31 cellular contexts compared by ENCODE assay signal in the genomic region with DNA sequence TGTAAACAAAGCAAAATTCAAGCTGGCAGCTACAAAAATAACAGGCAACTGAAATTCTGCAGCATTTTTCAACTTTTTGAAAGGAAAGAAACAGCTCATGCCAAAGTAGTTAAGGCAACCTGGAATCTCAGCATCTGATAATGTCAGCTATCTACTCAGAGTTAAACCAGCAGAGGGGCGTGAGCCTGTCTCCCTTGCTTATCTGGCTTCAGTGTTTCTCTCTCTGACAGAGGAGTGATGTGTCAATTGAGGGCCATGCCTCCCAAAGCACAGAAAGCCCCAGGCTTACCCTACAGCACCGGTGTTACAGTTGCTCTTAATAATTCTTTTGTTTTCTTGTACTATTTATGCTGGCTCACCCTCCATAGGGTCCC. TPM values are rescaled to one million over a fixed set of nuclear protein-coding genes. Genes with fewer than 3 reads are reported as not detected.
DNase-seq lines count a peak whose midpoint lies in the region; ATAC-seq, FAIRE-seq and TF ChIP-seq lines count a peak whose summit lies in the region.
"Had no signal": no experiment of that assay in that cellular context is flagged by ENCODE, and none has a peak within 500 bp of the region (broad histone marks: within the 10 kb centered on the region; RNA-seq: fewer than 3 reads in every experiment).

No MANE protein-coding gene starts in this region.

- H3K36me3 ChIP-seq in IMR-90 (ENCODE audit: control insufficient read depth, insufficient read depth, low read length) (no peaks in the 10 kb centered on the region), mesendoderm (ENCODE audit: control insufficient read depth, insufficient read depth, low read length) (no peaks in the 10 kb centered on the region), H7 (replicated peaks; ENCODE audit: control insufficient read depth, insufficient read depth, low read length) (no peaks in the 10 kb centered on the region)
- H3K36me3 ChIP-seq: esophagus squamous epithelium, tibial nerve had no signal

- DNase-seq in A549 (ENCODE audit: low read depth in 1 of 2, low spot score in 1 of 2) = no peak
- no peak for DNase-seq in IMR-90
- peak; percentile 50 for DNase-seq in amniotic epithelial cell (ENCODE audit: low read depth)
- peak; percentile 80 for DNase-seq in mesendoderm
- no peak for DNase-seq in effector CD8-positive, alpha-beta T cell (lab: John Stamatoyannopoulos, UW)
- DNase-seq in H7 = no peak
- no peak for DNase-seq in GM12892 (ENCODE audit: insufficient read length)
- DNase-seq in GM10266 (ENCODE audit: extremely low spot score) = no peak
- DNase-seq: activated CD4-positive, alpha-beta T cell treated with anti-CD3 and anti-CD28 coated beads, Interleukin-2, amount 50 U/mL, for 1 hour; activated naive CD4-positive, alpha-beta T cell treated with Interleukin-2 at 50 U/mL for 16 hours; amniotic stem cell; C1 segment of cervical spinal cord; COR-L47; DMS79; effector memory CD8-positive, alpha-beta T cell; esophagus squamous epithelium; GF-D8; immature natural killer cell; naive thymus-derived CD4-positive, alpha-beta T cell; NCI-H1105 treated with DMSO at 0.1 percent for 48 hours; NCI-H2029; NCI-H526 treated with DMSO at 0.1 percent for 48 hours; Right ventricle myocardium superior; stimulated activated CD4-positive, alpha-beta T cell treated with anti-CD3 and anti-CD28 coated beads, Interleukin-2, amount 100 ng/mL, for 24 hours had no signal

- peak overlapping the region; percentile 82; the same call in 1 of the 2 replicates for H3K23ac ChIP-seq in IMR-90 (ENCODE audit: low read depth, low read length)
- no peak overlapping the region for H3K23ac ChIP-seq in mesendoderm (ENCODE audit: low read length)

- intact Hi-C loops in IMR-90 (cut with micrococcal nuclease) = no loop called here

- POLR2A ChIA-PET in A549 (lab: Yijun Ruan, JAX) = no interaction called here
- POLR2A ChIA-PET in IMR-90 (lab: Charles Lee; ENCODE audit: unreplicated experiment) = interaction anchor here (0.6 kb wide), 1 partner anchor 598 kb away, joined by 3 read pairs; no protein-coding TSS in a partner anchor

- TF ChIP-seq RAD21 in A549 (conservative IDR thresholded peaks at IDR 0.05 in 1 of 2, IDR thresholded peaks at IDR 0.05 in 1 of 2) = no peak
- TF ChIP-seq RAD21 in IMR-90 (IDR thresholded peaks at IDR 0.05; ENCODE audit: low read length) = no peak

- H2AK9ac ChIP-seq in IMR-90 (replicated peaks; ENCODE audit: low read depth, low read length, poor library complexity) = no peak overlapping the region

- H3K79me1 ChIP-seq in IMR-90 (ENCODE audit: low read depth in 1 of 2, low read length in 2 of 2) (no peaks in the 10 kb centered on the region), mesendoderm (ENCODE audit: low read length) (no peaks in the 10 kb centered on the region)

- H3K4me3 ChIP-seq in A549 = no peak overlapping the region
- H3K4me3 ChIP-seq in IMR-90 (ENCODE audit: insufficient read depth, low read depth, low read length) = no peak overlapping the region
- H3K4me3 ChIP-seq in mesendoderm (ENCODE audit: low read length) = no peak overlapping the region
- no peak overlapping the region for H3K4me3 ChIP-seq in H7 (ENCODE audit: insufficient read depth, low read depth, low read length)
- H3K4me3 ChIP-seq: coronary artery, esophagus squamous epithelium, tibial nerve had no signal

- in situ Hi-C loops in IMR-90 (cut with MboI; ENCODE audit: low sequenced_read_pairs) = no loop called here

- no peak overlapping the region for H4K5ac ChIP-seq in IMR-90 (ENCODE audit: low read depth, low read length)
- no peak overlapping the region for H4K5ac ChIP-seq in mesendoderm (ENCODE audit: low read length)

- H3K14ac ChIP-seq in IMR-90 (replicated peaks; ENCODE audit: low read depth, low read length) = 0 out of 2 replicates have a peak overlapping the region, but pooled peaks have one; percentile 34

- no peak for TF ChIP-seq EP300 in A549 (IDR thresholded peaks at IDR 0.05)

- H3K4me2 ChIP-seq in A549 (no peak overlapping the region), IMR-90 (ENCODE audit: low read depth, low read length) (no peak overlapping the region; the same call in 1 of the 2 replicates), mesendoderm (ENCODE audit: low read length) (no peak overlapping the region)

- H3K9me3 ChIP-seq in A549 (peaks cover 25% of the 10 kb centered on the region), IMR-90 (ENCODE audit: control insufficient read depth, insufficient read depth, low read length) (peaks cover 9% of the 10 kb centered on the region)

- H3K4me1 ChIP-seq in A549 (peaks cover 44% of the 10 kb centered on the region), IMR-90 (ENCODE audit: control insufficient read depth, insufficient read depth, low read length) (peaks cover 12% of the 10 kb centered on the region), mesendoderm (ENCODE audit: control insufficient read depth, low read depth, low read length) (no peaks in the 10 kb centered on the region)
- H3K4me1 ChIP-seq: esophagus squamous epithelium had no signal

- H3K4ac ChIP-seq in IMR-90 (ENCODE audit: low read depth, low read length) = peak overlapping the region; percentile 69; the same call in 1 of the 2 replicates
- H3K4ac ChIP-seq in mesendoderm (ENCODE audit: low read depth, low read length) = no peak overlapping the region

- H3K27me3 ChIP-seq in IMR-90 (ENCODE audit: control insufficient read depth, insufficient read depth, low read length) (no peaks in the 10 kb centered on the region), mesendoderm (ENCODE audit: insufficient read depth, low read length, poor library complexity) (no peaks in the 10 kb centered on the region), H7 (ENCODE audit: control insufficient read depth, insufficient read depth, low read length) (no peaks in the 10 kb centered on the region)
- H3K27me3 ChIP-seq: esophagus squamous epithelium, tibial nerve had no signal

- H3K79me2 ChIP-seq in mesendoderm (ENCODE audit: control insufficient read depth, insufficient read depth, low read length) = no peaks in the 10 kb centered on the region

- peak overlapping the region; percentile 16 for H2AFZ ChIP-seq in IMR-90 (replicated peaks; ENCODE audit: low read length, poor library complexity)

- peak overlapping the region; percentile 32; the same call in 1 of the 2 replicates for H2BK120ac ChIP-seq in IMR-90 (ENCODE audit: low read depth, low read length)
- no peak overlapping the region for H2BK120ac ChIP-seq in mesendoderm (ENCODE audit: low read depth, low read length)

- H3K27ac ChIP-seq in A549 = peak overlapping the region; percentile 25 to 57; a peak in 4 of 6 replicates
- no peak overlapping the region for H3K27ac ChIP-seq in IMR-90 (ENCODE audit: insufficient read depth, low read length)
- H3K27ac ChIP-seq in mesendoderm (ENCODE audit: low read depth, low read length) = no peak overlapping the region
- H3K27ac ChIP-seq: coronary artery, esophagus squamous epithelium, tibial nerve had no signal

- H3K9me1 ChIP-seq in IMR-90 (ENCODE audit: insufficient read depth, low read length) = peaks cover 3% of the 10 kb centered on the region

- peak overlapping the region; percentile 71; the same call in 1 of the 2 replicates for H2BK20ac ChIP-seq in IMR-90 (ENCODE audit: low read depth, low read length)

- no TSS peak for BruUV-seq in IMR-90 (replicated peaks; lab: Mats Ljungman, UMichigan)

- H3K9ac ChIP-seq in IMR-90 (ENCODE audit: low read depth, low read length) (no peak overlapping the region), mesendoderm (ENCODE audit: low read length) (no peak overlapping the region)

- CTCF ChIA-PET in A549 (lab: Yijun Ruan, JAX) = interaction anchor here (1.0 to 1.8 kb wide), 3 partner anchors 15 to 160 kb away, joined by 3 to 5 read pairs (median 5); no protein-coding TSS in a partner anchor
- CTCF ChIA-PET in IMR-90 (lab: Yijun Ruan, JAX) = interaction anchor here (1.0 kb wide), 2 partner anchors 18 to 44 kb away, joined by 3 to 4 read pairs; no protein-coding TSS in a partner anchor

- H4K91ac ChIP-seq in IMR-90 (ENCODE audit: insufficient read depth, low read depth, low read length) = peak overlapping the region; percentile 30; the same call in 1 of the 2 replicates

- H2AK5ac ChIP-seq in IMR-90 (ENCODE audit: low read depth, low read length) = no peak overlapping the region
- no peak overlapping the region for H2AK5ac ChIP-seq in mesendoderm (ENCODE audit: low read length)

- dilution Hi-C loops in IMR-90 (cut with HindIII; ENCODE audit: low sequenced_read_pairs, unreplicated experiment) = no loop called here

- H4K20me1 ChIP-seq in IMR-90 (ENCODE audit: insufficient read depth, low read length) = no peaks in the 10 kb centered on the region

- FAIRE-seq in A549 (lab: Jason Lieb, UNC) = no peak
- no peak for FAIRE-seq in GM12892 (lab: Jason Lieb, UNC)
- FAIRE-seq: frontal cortex, GM18507 had no signal

- H3K56ac ChIP-seq in IMR-90 (ENCODE audit: extremely low read depth, insufficient read depth, low read length) (no peak overlapping the region), mesendoderm (ENCODE audit: low read length) (no peak overlapping the region)

- peak overlapping the region; percentile 31; the same call in 1 of the 2 replicates for H3K18ac ChIP-seq in IMR-90 (ENCODE audit: low read depth, low read length)
- H3K18ac ChIP-seq in mesendoderm (ENCODE audit: low read length) = no peak overlapping the region

- no peak for TF ChIP-seq POLR2A in A549 (IDR thresholded peaks at IDR 0.05; ENCODE audit: low read length)
- TF ChIP-seq POLR2A in IMR-90 (IDR thresholded peaks at IDR 0.05; ENCODE audit: low read depth, low read length) = no peak
- no peak for TF ChIP-seq POLR2A in GM12892 (IDR thresholded peaks at IDR 0.05; ENCODE audit: low read depth, low read length)

- peak in 1 of 2 experiments; percentile 60; a peak in 3 of 6 replicates for ATAC-seq in A549
- peak; percentile 8 for ATAC-seq in IMR-90 (ENCODE audit: low read depth)
- ATAC-seq: effector memory CD8-positive, alpha-beta T cell; naive thymus-derived CD4-positive, alpha-beta T cell had no signal

- H4K8ac ChIP-seq in IMR-90 (ENCODE audit: low read depth in 2 of 2, low read length in 2 of 2) (peak overlapping the region in 1 of 2 experiments; percentile 7; a peak in 1 of 4 replicates), mesendoderm (ENCODE audit: low read depth, low read length) (no peak overlapping the region)

- H2BK15ac ChIP-seq in IMR-90 (ENCODE audit: low read depth, low read length) (0 out of 3 replicates have a peak overlapping the region, but pooled peaks have one; percentile 39), mesendoderm (replicated peaks; ENCODE audit: low read depth) (no peak overlapping the region)

- TF ChIP-seq CTCF in A549 (IDR thresholded peaks at IDR 0.05) = no peak
- TF ChIP-seq CTCF in IMR-90 (conservative IDR thresholded peaks at IDR 0.05; ENCODE audit: low read depth, low read length) = no peak
- TF ChIP-seq CTCF in GM10266 (IDR thresholded peaks at IDR 0.05; ENCODE audit: control insufficient read depth, insufficient read depth, low read depth, missing control alignments) = no peak

- 90% methylated on average over 2 of the region's 2 CpGs for WGBS in A549 (ENCODE audit: missing lambda C conversion rate)
- WGBS in IMR-90 (ENCODE audit: extremely low coverage in 2 of 2, insufficient read length in 1 of 2), 2 experiments = no CpG with 5 or more reads among the region's 2 CpGs
- no CpG with 5 or more reads among the region's 2 CpGs for WGBS in mesendoderm (ENCODE audit: extremely low coverage, insufficient coverage, low lambda C conversion rate)

- no peak overlapping the region for H2BK5ac ChIP-seq in IMR-90 (ENCODE audit: low read depth, low read length, poor library complexity, severe bottlenecking)
- H2BK5ac ChIP-seq in mesendoderm (ENCODE audit: low read length) = no peak overlapping the region

RNA-seq across cellular contexts. Expression of a gene that starts 7.2 kb away (rescaled TPM):
- polyA plus RNA-seq in A549 (2011; rRNA removed) (not detected in 2 replicates), A549 (2017; fragmentation: RNase III; extraction: RNeasy Plus Mini Kit Qiagen cat#74134 plus additional on column Dnase treatment) (not detected in 3 replicates), IMR-90 (2012; rRNA removed) (not detected in 2 replicates)
- polyA plus RNA-seq in A549 (2012; cell fraction: cytosol; rRNA removed) = not detected in 2 replicates
- polyA plus RNA-seq in A549 (2012; cell fraction: nucleus; rRNA removed) = not detected in 2 replicates
- not detected in 2 replicates for polyA minus RNA-seq in A549 (2011; rRNA and poly(A)+ RNA removed)
- total RNA-seq in IMR-90 (2012; rRNA removed) = not detected in 2 replicates
- not detected in 2 replicates for polyA plus RNA-seq in IMR-90 (2012; cell fraction: cytosol; rRNA removed)
- not detected in 2 replicates for polyA plus RNA-seq in IMR-90 (2012; cell fraction: nucleus; rRNA removed; ENCODE audit: low replicate concordance)
- not detected for polyA plus RNA-seq in mesendoderm (2013, experiment 1 of 2)
- not detected for polyA plus RNA-seq in mesendoderm (2013, experiment 2 of 2)
- not detected in 2 replicates for total RNA-seq in H7 (2014; rRNA removed; shearing (Covaris generic))
- not detected for polyA plus RNA-seq in GM12892 (2012; ENCODE audit: missing spikeins)
- total RNA-seq: esophagus squamous epithelium; frontal cortex; mesenteric fat pad; naive thymus-derived CD4-positive, alpha-beta T cell; osteoblast; renal cortical epithelial cell; Right ventricle myocardium superior; tibial nerve had no signal
- polyA plus RNA-seq: immature natural killer cell; naive thymus-derived CD4-positive, alpha-beta T cell had no signal

RNA-seq across cellular contexts. Expression of a gene that starts 40.0 kb away (rescaled TPM):
- polyA plus RNA-seq in A549 (2011; rRNA removed) = 26.6 and 27.2 TPM in 2 replicates
- polyA plus RNA-seq in A549 (2012; cell fraction: cytosol; rRNA removed) = 4.6 and 6.0 TPM in 2 replicates
- 7.7 and 16.9 TPM in 2 replicates for polyA plus RNA-seq in A549 (2012; cell fraction: nucleus; rRNA removed)
- polyA plus RNA-seq in A549 (2017; fragmentation: RNase III; extraction: RNeasy Plus Mini Kit Qiagen cat#74134 plus additional on column Dnase treatment) = 5.2 to 7.3 TPM (median 6.6 TPM) in 3 replicates
- polyA minus RNA-seq in A549 (2011; rRNA and poly(A)+ RNA removed) = 36.8 and 43.7 TPM in 2 replicates
- total RNA-seq in IMR-90 (2012; rRNA removed) = 9.2 and 9.7 TPM in 2 replicates
- 2.6 and 3.3 TPM in 2 replicates for polyA plus RNA-seq in IMR-90 (2012; rRNA removed)
- 1.3 and 1.5 TPM in 2 replicates for polyA plus RNA-seq in IMR-90 (2012; cell fraction: cytosol; rRNA removed)
- 2.7 and 23.1 TPM in 2 replicates for polyA plus RNA-seq in IMR-90 (2012; cell fraction: nucleus; rRNA removed; ENCODE audit: low replicate concordance)
- polyA plus RNA-seq in mesendoderm (2013, experiment 1 of 2) = 0.42 TPM
- 0.56 TPM for polyA plus RNA-seq in mesendoderm (2013, experiment 2 of 2)
- total RNA-seq in H7 (2014; rRNA removed; shearing (Covaris generic)) = 2.3 and 2.7 TPM in 2 replicates
- polyA plus RNA-seq in GM12892 (2012; ENCODE audit: missing spikeins) = 5.2 TPM
- polyA plus RNA-seq: naive thymus-derived CD4-positive, alpha-beta T cell had no signal

Comparison
In these comparisons a context has a peak if more than half of its experiments do, and no peak if none do; other contexts are left out.
1. DNase-seq: peak in amniotic epithelial cell (single experiment) and mesendoderm (single experiment); none in A549 (0 of 2), IMR-90 (single experiment), effector CD8-positive, alpha-beta T cell (single experiment), H7 (single experiment), GM12892 (single experiment) and GM10266 (single experiment).
2. H3K27ac ChIP-seq: peak in A549 (2 of 2); none in IMR-90 (single experiment) and mesendoderm (single experiment).